ENCODE assay signal across 13 cellular contexts in the genomic region with DNA sequence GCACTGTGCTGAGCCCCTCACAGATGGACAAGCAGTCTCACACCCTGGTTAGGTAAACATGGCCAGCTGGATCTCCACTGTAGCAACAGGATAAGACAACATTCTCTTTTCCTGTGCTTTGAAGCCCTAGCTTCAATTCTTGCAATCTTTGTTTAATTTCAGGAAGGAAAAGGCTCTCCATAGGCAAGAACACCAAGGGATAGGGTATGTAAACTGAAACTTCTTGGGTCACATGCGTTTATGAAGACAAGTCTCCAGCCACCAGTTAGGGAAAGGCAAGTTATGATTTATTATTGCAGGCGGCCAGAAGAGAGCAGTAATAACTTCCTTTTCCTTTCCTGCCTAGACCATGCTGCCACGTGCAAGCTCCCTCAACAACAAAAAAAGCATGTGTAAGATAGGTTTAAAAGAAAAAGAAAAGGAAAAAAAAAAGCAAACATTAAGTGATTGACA. TPM values are rescaled to one million over a fixed set of nuclear protein-coding genes. Genes with fewer than 3 reads are reported as not detected.
DNase-seq lines count a peak whose midpoint lies in the region; ATAC-seq and TF ChIP-seq lines count a peak whose summit lies in the region.
"Had no signal": no experiment of that assay in that cellular context is flagged by ENCODE, and none has a peak within 500 bp of the region (broad histone marks: within the 10 kb centered on the region; RNA-seq: fewer than 3 reads in every experiment).

No MANE protein-coding gene starts in this region.

- intact Hi-C loops in A673 (cut with micrococcal nuclease; ENCODE audit: unreplicated experiment): loop anchor here (5.0 kb wide), 1 partner anchor 1234 kb away; no protein-coding TSS in a partner anchor

- H4K20me1 ChIP-seq in OCI-LY1 (ENCODE audit: insufficient read depth, low read length): no peaks in the 10 kb centered on the region

- H3F3A ChIP-seq in OCI-LY1 (ENCODE audit: insufficient read depth, low read length): no peaks in the 10 kb centered on the region

- H3K9me3 ChIP-seq in A673 (ENCODE audit: low read depth, low read length, poor library complexity, severe bottlenecking): no peaks in the 10 kb centered on the region
- no peaks in the 10 kb centered on the region for H3K9me3 ChIP-seq in HUES6 (ENCODE audit: control insufficient read depth, insufficient read depth, low read depth, low read length)
- H3K9me3 ChIP-seq in OCI-LY1 (ENCODE audit: low read length): no peaks in the 10 kb centered on the region
- H3K9me3 ChIP-seq: esophagus muscularis mucosa had no signal

- ATAC-seq in HG03442 (IDR thresholded peaks at IDR 0.05; ENCODE audit: unreplicated experiment): no peak
- ATAC-seq in GM19328 (IDR thresholded peaks at IDR 0.05; ENCODE audit: unreplicated experiment): no peak

- H3K36me3 ChIP-seq in A673 (ENCODE audit: insufficient read depth, low read length, poor library complexity, severe bottlenecking) (no peaks in the 10 kb centered on the region), HUES6 (ENCODE audit: control insufficient read depth, insufficient read depth, low read length) (no peaks in the 10 kb centered on the region), OCI-LY1 (ENCODE audit: insufficient read depth, low read length) (no peaks in the 10 kb centered on the region)

- no TSS peak for BruUV-seq in A673 (replicated peaks; lab: Mats Ljungman, UMichigan)

- H3K9ac ChIP-seq in HUES6 (ENCODE audit: low read length) (peak overlapping the region; percentile 24), OCI-LY1 (ENCODE audit: low read length) (no peak overlapping the region)

- H3K4me3 ChIP-seq in A673 (ENCODE audit: low read depth, low read length, poor library complexity, severe bottlenecking): no peak overlapping the region
- no peak overlapping the region for H3K4me3 ChIP-seq in HUES6 (ENCODE audit: low read depth, low read length)
- no peak overlapping the region for H3K4me3 ChIP-seq in OCI-LY1 (ENCODE audit: low read depth, low read length, poor library complexity, severe bottlenecking)
- no peak overlapping the region for H3K4me3 ChIP-seq in fibroblast of villous mesenchyme (ENCODE audit: low read depth, low read length)
- H3K4me3 ChIP-seq: esophagus muscularis mucosa had no signal

- H3K4me1 ChIP-seq in A673 (ENCODE audit: insufficient read depth, low read length, poor library complexity, severe bottlenecking): no peaks in the 10 kb centered on the region
- peaks cover 8% of the 10 kb centered on the region; the same call in 1 of the 2 replicates for H3K4me1 ChIP-seq in HUES6 (ENCODE audit: control insufficient read depth, insufficient read depth, low read length)
- H3K4me1 ChIP-seq in OCI-LY1 (ENCODE audit: insufficient read depth, low read length, severe bottlenecking): peaks cover 20% of the 10 kb centered on the region

- peak overlapping the region; percentile 25; the same call in 1 of the 2 replicates for H2AFZ ChIP-seq in OCI-LY1 (ENCODE audit: low read length)

- POLR2A ChIA-PET in A673 (lab: Charles Lee; ENCODE audit: low non-redundant PET): no interaction called here

- H3K27me3 ChIP-seq in A673 (replicated peaks; ENCODE audit: insufficient read depth, low read depth, low read length, poor library complexity) (no peaks in the 10 kb centered on the region), HUES6 (ENCODE audit: control insufficient read depth, insufficient read depth, low read length) (no peaks in the 10 kb centered on the region), OCI-LY1 (ENCODE audit: insufficient read depth, low read length) (no peaks in the 10 kb centered on the region)
- H3K27me3 ChIP-seq: esophagus muscularis mucosa had no signal

- H3K79me2 ChIP-seq in OCI-LY1 (ENCODE audit: insufficient read depth, low read length): no peaks in the 10 kb centered on the region

- H3K4me2 ChIP-seq in OCI-LY1 (ENCODE audit: low read length): no peak overlapping the region

- CTCF ChIA-PET in A673 (lab: Charles Lee): no interaction called here

- TF ChIP-seq CTCF in A673 (conservative IDR thresholded peaks at IDR 0.05; ENCODE audit: low read depth, low read length): no peak
- peak; percentile 17; the same call in 1 of the 2 replicates for TF ChIP-seq CTCF in OCI-LY1 (IDR thresholded peaks at IDR 0.05; ENCODE audit: low read length)
- TF ChIP-seq CTCF in fibroblast of villous mesenchyme (IDR thresholded peaks at IDR 0.05; ENCODE audit: insufficient read depth, low read depth, low read length): no peak

- DNase-seq in A673 (ENCODE audit: low spot score) (peak; percentile 20), fibroblast of villous mesenchyme (ENCODE audit: low read depth) (peak; percentile 55)
- no peak for DNase-seq in activated effector memory CD4-positive, alpha-beta T cell treated with Interleukin-2 at 50 U/mL for 16 hours
- no peak for DNase-seq in activated CD8-positive, alpha-beta memory T cell treated with anti-CD3 and anti-CD28 coated beads, Interleukin-2, amount 50 U/mL, for 4 hours
- DNase-seq: activated CD4-positive, alpha-beta T cell treated with anti-CD3 and anti-CD28 coated beads for 4 hours; activated effector memory CD4-positive, alpha-beta T cell treated with anti-CD3 and anti-CD28 coated beads, Interleukin-2, amount 50 U/mL, for 16 hours; NCI-H187 had no signal

- no peaks in the 10 kb centered on the region for H3K9me2 ChIP-seq in OCI-LY1 (ENCODE audit: low read depth, low read length)

- H3K27ac ChIP-seq in A673 (ENCODE audit: low read depth, low read length, poor library complexity, severe bottlenecking) (no peak overlapping the region), HUES6 (ENCODE audit: low read depth, low read length) (no peak overlapping the region), OCI-LY1 (ENCODE audit: low read depth, low read length, poor library complexity, severe bottlenecking) (no peak overlapping the region)
- H3K27ac ChIP-seq: esophagus muscularis mucosa, HL-60 had no signal

RNA-seq across cellular contexts. Expression of gene POU5F2, which starts 50.1 kb away (rescaled TPM):
- total RNA-seq in A673 (2021) (0.73 and 0.87 TPM in 2 replicates), fibroblast of villous mesenchyme (1.3 and 2.2 TPM in 2 replicates)

Comparison
In these comparisons a context has a peak if more than half of its experiments do, and no peak if none do; other contexts are left out.
1. DNase-seq: peak in A673 (single experiment) and fibroblast of villous mesenchyme (single experiment); none in activated effector memory CD4-positive, alpha-beta T cell treated with Interleukin-2 at 50 U/mL for 16 hours (single experiment) and activated CD8-positive, alpha-beta memory T cell treated with anti-CD3 and anti-CD28 coated beads, Interleukin-2, amount 50 U/mL, for 4 hours (single experiment).